8 cellular contexts compared by ENCODE assay signal in the genomic region with DNA sequence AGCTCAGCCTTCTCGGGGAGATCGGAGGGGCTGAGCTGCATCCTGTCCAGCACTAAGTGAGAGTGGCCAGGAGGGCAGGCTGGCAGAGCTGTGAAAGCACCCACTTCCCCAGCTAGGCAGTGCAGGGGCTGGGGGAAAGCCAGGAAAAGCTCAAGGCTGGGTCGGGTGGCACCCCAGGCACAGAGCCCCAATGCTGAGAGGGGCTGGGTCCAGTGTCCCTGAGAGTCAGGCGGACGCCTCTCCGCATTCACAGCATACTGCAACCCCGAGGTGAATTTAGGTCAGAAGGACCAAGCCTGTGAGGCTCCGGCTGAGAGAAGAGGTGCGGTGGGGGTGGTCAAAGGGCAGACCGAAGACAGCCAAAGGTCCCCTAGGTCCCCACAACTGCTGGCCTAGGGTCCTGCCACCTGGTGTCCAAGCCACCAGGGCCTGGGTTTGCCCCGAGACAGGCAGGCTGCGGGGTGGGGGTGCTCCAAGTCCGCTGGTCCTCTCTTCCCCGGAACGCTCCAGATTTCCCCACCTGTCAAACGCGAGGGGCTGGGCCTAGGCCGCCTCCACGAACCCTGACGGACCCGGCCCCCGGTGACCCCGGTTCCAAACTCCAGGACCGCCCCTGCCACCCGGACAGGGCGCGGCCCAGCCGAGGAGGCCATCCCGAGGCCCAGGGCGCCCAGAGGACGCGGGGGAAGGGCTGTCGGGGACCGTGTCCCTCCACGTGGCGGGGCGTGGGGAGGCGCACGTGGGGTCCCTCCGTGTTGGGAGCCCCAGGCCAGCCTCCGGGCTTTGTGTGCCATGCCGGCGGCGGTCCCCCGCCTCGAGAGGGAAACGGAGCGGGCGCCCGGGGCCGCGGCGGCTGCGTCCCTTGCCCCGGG. TPM values are rescaled to one million over a fixed set of nuclear protein-coding genes. Genes with fewer than 3 reads are reported as not detected.
A peak's percentile ranks its signal among the peaks of the same experiment; 100 is the strongest.
DNase-seq lines count a peak whose midpoint lies in the region; ATAC-seq and TF ChIP-seq lines count a peak whose summit lies in the region.

No MANE protein-coding gene starts in this region.

- H3K4me1 Mint-ChIP-seq in memory B cell = peaks cover 24% of the 10 kb centered on the region

- peaks cover 40% of the 10 kb centered on the region for H3K79me2 ChIP-seq in SU-DHL-6 (ENCODE audit: insufficient read depth, low read length)

- no peaks in the 10 kb centered on the region for H3K9me2 ChIP-seq in SU-DHL-6 (replicated peaks; ENCODE audit: insufficient read depth, low read length)

- peak; percentile 22 for ATAC-seq in GM18907 (IDR thresholded peaks at IDR 0.05; ENCODE audit: unreplicated experiment)
- ATAC-seq in HG03108 (IDR thresholded peaks at IDR 0.05; ENCODE audit: unreplicated experiment) = peak; percentile 15
- ATAC-seq in memory B cell (ENCODE audit: low read depth) = peak; percentile 8

- DNase-seq in AG10803 (ENCODE audit: low read depth) (peak; percentile 5), colonic mucosa (peak; percentile 67), memory B cell (ENCODE audit: low spot score in 2 of 2) (peak in 1 of 2 donors; percentile 60), substantia nigra (lab: John Stamatoyannopoulos, UW) (peak in 18 of 49 donors; percentile 18 to 64 (median 38)), NCI-H2227 (lab: John Stamatoyannopoulos, UW; ENCODE audit: unreplicated experiment) (no peak)

- H3K4me3 ChIP-seq in AG10803 (ENCODE audit: low read length) (peak overlapping the region; percentile 87), SU-DHL-6 (ENCODE audit: insufficient read depth, low read length, poor library complexity, severe bottlenecking) (peak overlapping the region; percentile 68), colonic mucosa (peak overlapping the region; percentile 87)

- H3K36me3 ChIP-seq in SU-DHL-6 (ENCODE audit: low read length) (no peaks in the 10 kb centered on the region), colonic mucosa (no peaks in the 10 kb centered on the region)

- TF ChIP-seq CTCF in AG10803 (conservative IDR thresholded peaks at IDR 0.05; ENCODE audit: low read length) (no peak), SU-DHL-6 (IDR thresholded peaks at IDR 0.05; ENCODE audit: insufficient read depth, low read length, poor library complexity, severe bottlenecking) (no peak), colonic mucosa (IDR thresholded peaks at IDR 0.05) (no peak)

- H3F3A ChIP-seq in SU-DHL-6 (ENCODE audit: insufficient read depth) = peaks cover 3% of the 10 kb centered on the region; the same call in 1 of the 2 replicates

- intact Hi-C loops in colonic mucosa (cut with DNase I) = no loop called here

- peak overlapping the region; percentile 69 for H3K4me2 ChIP-seq in SU-DHL-6 (ENCODE audit: low read depth, low read length, poor library complexity, severe bottlenecking)

- no peaks in the 10 kb centered on the region for H3K36me3 Mint-ChIP-seq in memory B cell

- no peaks in the 10 kb centered on the region for H4K20me1 ChIP-seq in SU-DHL-6 (ENCODE audit: low read depth, low read length)

- no peak overlapping the region for H3K27ac Mint-ChIP-seq in memory B cell

- no peaks in the 10 kb centered on the region for H3K27me3 ChIP-seq in SU-DHL-6 (ENCODE audit: low read length)
- no peaks in the 10 kb centered on the region for H3K27me3 ChIP-seq in colonic mucosa

- H3K9me3 Mint-ChIP-seq in memory B cell = no peaks in the 10 kb centered on the region

- H3K4me3 Mint-ChIP-seq in memory B cell = peak overlapping the region; percentile 90

- H2AFZ ChIP-seq in SU-DHL-6 (ENCODE audit: low read depth, low read length, severe bottlenecking) = peak overlapping the region; percentile 76

- H3K27ac ChIP-seq in SU-DHL-6 (ENCODE audit: low read depth, low read length) (peak overlapping the region; percentile 9), colonic mucosa (peak overlapping the region; percentile 73), substantia nigra (ENCODE audit: low read depth, low read length, poor library complexity, severe bottlenecking) (peak overlapping the region; percentile 60)

- peaks cover 8% of the 10 kb centered on the region for H3K4me1 ChIP-seq in colonic mucosa

- no peaks in the 10 kb centered on the region for H3K27me3 Mint-ChIP-seq in memory B cell

- H3K9me3 ChIP-seq in SU-DHL-6 (ENCODE audit: insufficient read depth, low read length) (no peaks in the 10 kb centered on the region), colonic mucosa (no peaks in the 10 kb centered on the region)

- H3K9ac ChIP-seq in SU-DHL-6 (ENCODE audit: low read length) (peak overlapping the region; percentile 89), colonic mucosa (ENCODE audit: low read depth in 2 of 2, low read length in 2 of 2) (peak overlapping the region; percentile 91 to 98)

RNA-seq across cellular contexts. Expression of a gene that starts 0.5 kb away (rescaled TPM):
- 10 to 100 TPM; 34.3 to 44.0 TPM for total RNA-seq in colonic mucosa

RNA-seq across cellular contexts. Expression of a gene that starts 56.2 kb away (rescaled TPM):
- 10 to 100 TPM; 70.6 to 86.2 TPM for total RNA-seq in colonic mucosa

Comparison
In these comparisons a context has a peak if more than half of its experiments do, and no peak if none do; other contexts are left out.
1. H3K27ac ChIP-seq: peak in every context shown above with its lines; median percentile 73 in colonic mucosa; 60 in substantia nigra; 9 in SU-DHL-6.